ENCODE assay signal across 11 cellular contexts in genomic region chr20:43975096-43975768, GRCh38.
DNase-seq lines count a peak whose midpoint lies in the region; ATAC-seq, FAIRE-seq and TF ChIP-seq lines count a peak whose summit lies in the region.
"Had no signal": no experiment of that assay in that cellular context is flagged by ENCODE, and none has a peak within 500 bp of the region (broad histone marks: within the 10 kb centered on the region; RNA-seq: fewer than 3 reads in every experiment).

No MANE protein-coding gene starts in this region.

- peak; percentile 93 for ATAC-seq in RWPE2 (ENCODE audit: low read depth)

- CTCF ChIA-PET in Caco-2 (lab: Charles Lee) = no interaction called here

- no peaks in the 10 kb centered on the region for H3K36me3 Mint-ChIP-seq in Caco-2 (ENCODE audit: insufficient read depth, unreplicated experiment)

- H3K4me1 ChIP-seq in RWPE2 (ENCODE audit: insufficient read depth, poor library complexity, severe bottlenecking) = peaks cover 27% of the 10 kb centered on the region
- no peaks in the 10 kb centered on the region for H3K4me1 ChIP-seq in Caco-2

- intact Hi-C loops in Caco-2 (cut with micrococcal nuclease; ENCODE audit: unreplicated experiment) = no loop called here

- H3K27me3 Mint-ChIP-seq in Caco-2 (ENCODE audit: insufficient read depth, unreplicated experiment) = peaks cover 17% of the 10 kb centered on the region

- POLR2A ChIA-PET in Caco-2 (lab: Charles Lee) = no interaction called here

- H3K9me3 ChIP-seq in RWPE2 (ENCODE audit: severe bottlenecking) (no peaks in the 10 kb centered on the region), Caco-2 (no peaks in the 10 kb centered on the region)

- BruUV-seq in Caco-2 (replicated peaks; lab: Mats Ljungman, UMichigan) = no TSS peak

- peak overlapping the region; percentile 55 for H3K27ac ChIP-seq in RWPE2 (ENCODE audit: poor library complexity, severe bottlenecking)

- peak; percentile 66 for DNase-seq in stimulated activated CD4-positive, alpha-beta T cell treated with anti-CD3 and anti-CD28 coated beads, Interleukin-1b, Interleukin-23, amount 100 ng/mL, for 48 hours
- DNase-seq in stimulated activated CD4-positive, alpha-beta T cell treated with anti-CD3 and anti-CD28 coated beads, Interleukin-2, amount 100 ng/mL, for 24 hours = no peak
- DNase-seq in RWPE2 (ENCODE audit: low spot score) (peak; percentile 87), epithelial cell of proximal tubule (ENCODE audit: low read depth) (peak; percentile 30), urothelium cell line (ENCODE audit: low spot score) (peak; percentile 87), GM10266 (ENCODE audit: extremely low spot score) (no peak), COR-L47 (lab: John Stamatoyannopoulos, UW) (no peak), Caco-2 (no peak)
- DNase-seq: NCI-H524, trophoblast cell had no signal

- H3K4me3 Mint-ChIP-seq in Caco-2 (ENCODE audit: unreplicated experiment) = no peak overlapping the region

- H3K4me3 ChIP-seq in RWPE2 (ENCODE audit: severe bottlenecking) = no peak overlapping the region
- no peak overlapping the region for H3K4me3 ChIP-seq in epithelial cell of proximal tubule (ENCODE audit: low read depth, low read length)
- H3K4me3 ChIP-seq in Caco-2 (ENCODE audit: low read depth, low read length) = no peak overlapping the region

- H3K9me3 Mint-ChIP-seq in Caco-2 (ENCODE audit: unreplicated experiment) = no peaks in the 10 kb centered on the region

- no peaks in the 10 kb centered on the region for H3K4me1 Mint-ChIP-seq in Caco-2 (ENCODE audit: low read depth, unreplicated experiment)

- H3K36me3 ChIP-seq in RWPE2 (ENCODE audit: low read depth) (0 out of 2 replicates have a peak, but pooled peaks cover 10% of the 10 kb centered on the region), Caco-2 (ENCODE audit: control insufficient read depth, insufficient read depth, low read length) (no peaks in the 10 kb centered on the region)

- peak; percentile 79 for FAIRE-seq in urothelium cell line (lab: Jason Lieb, UNC)
- FAIRE-seq: TTC549 had no signal

- H3K27me3 ChIP-seq in RWPE2 (ENCODE audit: insufficient read depth, poor library complexity, severe bottlenecking) (no peaks in the 10 kb centered on the region), Caco-2 (replicated peaks; ENCODE audit: control insufficient read depth, insufficient read depth, low read length) (no peaks in the 10 kb centered on the region)

- H3K27ac Mint-ChIP-seq in Caco-2 (ENCODE audit: unreplicated experiment) = no peak overlapping the region

- TF ChIP-seq CTCF in RWPE2 (IDR thresholded peaks at IDR 0.05; ENCODE audit: poor library complexity, severe bottlenecking) (no peak), epithelial cell of proximal tubule (conservative IDR thresholded peaks at IDR 0.05; ENCODE audit: low read depth, low read length) (no peak), GM10266 (IDR thresholded peaks at IDR 0.05; ENCODE audit: control insufficient read depth, insufficient read depth, low read depth, missing control alignments) (no peak), Caco-2 (IDR thresholded peaks at IDR 0.05; ENCODE audit: insufficient read depth in 1 of 2, low read depth in 1 of 2, low read length in 1 of 2, severe bottlenecking in 1 of 2, unreplicated experiment in 1 of 2) (no peak)

Comparison
In these comparisons a context has a peak if more than half of its experiments do, and no peak if none do; other contexts are left out.
1. DNase-seq: peak in stimulated activated CD4-positive, alpha-beta T cell treated with anti-CD3 and anti-CD28 coated beads, Interleukin-1b, Interleukin-23, amount 100 ng/mL, for 48 hours (single experiment), RWPE2 (single experiment), epithelial cell of proximal tubule (single experiment) and urothelium cell line (single experiment); none in stimulated activated CD4-positive, alpha-beta T cell treated with anti-CD3 and anti-CD28 coated beads, Interleukin-2, amount 100 ng/mL, for 24 hours (0 of 2), GM10266 (single experiment), COR-L47 (single experiment) and Caco-2 (0 of 2).